ENCODE assay signal across 3 cellular contexts in genomic region chr2:151344191-151344590, GRCh38. TPM values are rescaled to one million over a fixed set of nuclear protein-coding genes. Genes with fewer than 3 reads are reported as not detected.
"Had no signal": no experiment of that assay in that cellular context is flagged by ENCODE, and none has a peak within 500 bp of the region (broad histone marks: within the 10 kb centered on the region; RNA-seq: fewer than 3 reads in every experiment).

No MANE protein-coding gene starts in this region.

RNA-seq across cellular contexts. Expression of gene TNFAIP6, which starts 13.2 kb away (rescaled TPM):
- total RNA-seq: endothelial cell of umbilical vein; naive thymus-derived CD8-positive, alpha-beta T cell; osteocyte had no signal
- polyA plus RNA-seq: endothelial cell of umbilical vein; naive thymus-derived CD8-positive, alpha-beta T cell had no signal
